ENCODE assay signal across 1 cellular context in the genomic region with DNA sequence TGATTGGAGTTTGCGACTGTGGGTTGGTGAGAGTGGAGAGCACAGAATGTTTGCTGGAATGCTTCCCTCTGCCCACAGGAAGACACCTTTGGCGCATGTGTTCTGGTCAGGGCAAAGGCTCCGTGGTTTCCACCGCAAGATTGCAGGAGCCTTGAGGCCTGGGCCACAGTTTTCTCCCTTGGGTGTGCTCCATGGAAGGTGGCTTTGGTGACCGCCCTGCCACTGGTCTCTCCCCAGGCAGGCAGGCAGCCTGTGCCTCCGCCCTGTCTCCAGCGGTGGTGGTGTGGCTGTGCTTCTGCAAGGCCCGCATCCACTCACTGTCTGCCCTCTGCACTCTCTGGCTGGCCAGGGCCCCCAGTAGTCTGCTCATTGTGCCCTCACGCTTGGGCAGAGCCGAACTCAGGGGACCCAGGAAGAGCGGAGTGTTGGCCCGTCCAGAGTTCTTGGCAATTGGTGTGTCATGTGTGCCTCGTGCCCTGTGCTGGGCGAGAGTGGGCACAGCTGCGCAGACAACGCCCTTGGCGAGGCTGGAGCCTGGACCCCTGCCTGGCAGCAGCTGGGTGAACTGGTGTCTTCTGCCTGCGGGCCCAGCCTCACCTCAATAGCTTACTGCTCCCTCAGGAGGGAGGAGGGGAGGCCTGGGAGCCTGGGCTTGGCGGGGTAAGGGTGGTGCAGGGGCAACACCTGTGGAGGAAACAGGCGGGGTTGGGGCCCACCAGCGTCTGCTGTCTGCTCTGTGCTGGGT.
TF ChIP-seq lines count a peak whose summit lies in the region.

No MANE protein-coding gene starts in this region.

TF ChIP-seq in GM23338, 12 proteins besides CTCF, POLR2A, EP300 and RAD21 (continued from another document):
- no peak for TF ChIP-seq NANOG (IDR thresholded peaks at IDR 0.05; ENCODE audit: borderline replicate concordance)
- no peak for TF ChIP-seq CREB1 (CRISPR knock-in tag; IDR thresholded peaks at IDR 0.05; ENCODE audit: low read depth)
- TF ChIP-seq, protein P1, sequence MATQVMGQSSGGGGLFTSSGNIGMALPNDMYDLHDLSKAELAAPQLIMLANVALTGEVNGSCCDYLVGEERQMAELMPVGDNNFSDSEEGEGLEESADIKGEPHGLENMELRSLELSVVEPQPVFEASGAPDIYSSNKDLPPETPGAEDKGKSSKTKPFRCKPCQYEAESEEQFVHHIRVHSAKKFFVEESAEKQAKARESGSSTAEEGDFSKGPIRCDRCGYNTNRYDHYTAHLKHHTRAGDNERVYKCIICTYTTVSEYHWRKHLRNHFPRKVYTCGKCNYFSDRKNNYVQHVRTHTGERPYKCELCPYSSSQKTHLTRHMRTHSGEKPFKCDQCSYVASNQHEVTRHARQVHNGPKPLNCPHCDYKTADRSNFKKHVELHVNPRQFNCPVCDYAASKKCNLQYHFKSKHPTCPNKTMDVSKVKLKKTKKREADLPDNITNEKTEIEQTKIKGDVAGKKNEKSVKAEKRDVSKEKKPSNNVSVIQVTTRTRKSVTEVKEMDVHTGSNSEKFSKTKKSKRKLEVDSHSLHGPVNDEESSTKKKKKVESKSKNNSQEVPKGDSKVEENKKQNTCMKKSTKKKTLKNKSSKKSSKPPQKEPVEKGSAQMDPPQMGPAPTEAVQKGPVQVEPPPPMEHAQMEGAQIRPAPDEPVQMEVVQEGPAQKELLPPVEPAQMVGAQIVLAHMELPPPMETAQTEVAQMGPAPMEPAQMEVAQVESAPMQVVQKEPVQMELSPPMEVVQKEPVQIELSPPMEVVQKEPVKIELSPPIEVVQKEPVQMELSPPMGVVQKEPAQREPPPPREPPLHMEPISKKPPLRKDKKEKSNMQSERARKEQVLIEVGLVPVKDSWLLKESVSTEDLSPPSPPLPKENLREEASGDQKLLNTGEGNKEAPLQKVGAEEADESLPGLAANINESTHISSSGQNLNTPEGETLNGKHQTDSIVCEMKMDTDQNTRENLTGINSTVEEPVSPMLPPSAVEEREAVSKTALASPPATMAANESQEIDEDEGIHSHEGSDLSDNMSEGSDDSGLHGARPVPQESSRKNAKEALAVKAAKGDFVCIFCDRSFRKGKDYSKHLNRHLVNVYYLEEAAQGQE (IDR thresholded peaks at IDR 0.05; ENCODE audit: unreplicated experiment): no peak
- TF ChIP-seq POLR2AphosphoS5 (IDR thresholded peaks at IDR 0.05; ENCODE audit: low read depth): no peak
